ENCODE assay signal across 8 cellular contexts in the genomic region with DNA sequence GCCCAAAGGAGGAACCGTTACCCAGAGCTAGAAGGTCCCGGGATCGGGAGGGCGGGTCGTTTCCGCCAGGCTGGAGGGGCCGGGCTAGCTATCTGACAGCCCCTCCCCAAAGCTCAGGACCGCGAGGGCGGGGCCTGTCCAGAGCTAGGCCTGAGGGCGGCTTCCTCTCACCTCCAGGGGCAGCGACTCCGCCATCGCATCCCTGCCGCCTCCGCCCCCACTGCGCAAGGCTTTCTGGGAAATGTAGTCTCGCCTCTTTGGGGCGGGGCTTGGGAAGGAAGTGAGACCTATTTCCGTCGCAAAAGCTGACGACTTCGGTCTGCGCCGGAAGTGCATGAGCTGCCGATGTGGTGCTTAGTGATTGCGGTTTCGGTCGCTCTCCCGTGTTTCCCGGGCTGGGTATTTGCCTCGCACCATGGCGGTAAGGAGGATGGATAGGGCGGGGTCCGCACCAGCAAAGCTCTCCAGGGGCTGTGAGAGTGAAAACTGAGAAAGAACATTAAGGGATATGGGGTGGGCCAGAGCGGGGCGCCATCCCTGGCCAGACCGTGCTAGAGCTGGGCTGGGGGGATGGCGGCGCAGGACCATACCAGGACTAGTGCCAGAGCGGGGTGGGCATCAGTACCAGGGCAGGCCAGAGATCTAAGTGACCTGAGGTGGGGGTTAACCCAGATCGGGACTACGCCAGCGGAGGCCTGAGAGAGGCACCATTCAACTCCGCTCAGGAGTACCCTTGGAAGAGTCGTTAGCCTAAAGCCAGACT. TPM values are rescaled to one million over a fixed set of nuclear protein-coding genes. Genes with fewer than 3 reads are reported as not detected.
DNase-seq lines count a peak whose midpoint lies in the region; ATAC-seq and TF ChIP-seq lines count a peak whose summit lies in the region.

A gene (plus strand): TSS at position 327 of the 763 bp plus-strand sequence. CDS start 89 bp downstream, at position 416.

- H3K79me2 ChIP-seq in SU-DHL-6 (ENCODE audit: insufficient read depth, low read length): peaks cover 11% of the 10 kb centered on the region

- no peaks in the 10 kb centered on the region for H3K9me3 ChIP-seq in SU-DHL-6 (ENCODE audit: insufficient read depth, low read length)
- H3K9me3 ChIP-seq in ovary: no peaks in the 10 kb centered on the region
- H3K9me3 ChIP-seq in thyroid gland: no peaks in the 10 kb centered on the region

- peak; percentile 91 for DNase-seq in NCI-H128 (lab: John Stamatoyannopoulos, UW; ENCODE audit: unreplicated experiment)
- peak; percentile 98 for DNase-seq in activated naive CD8-positive, alpha-beta T cell treated with anti-CD3 and anti-CD28 coated beads, Interleukin-2, amount 10 ng/mL, durations not matched to agents 7 days and 5 days
- DNase-seq in Right ventricle myocardium inferior (ENCODE audit: missing footprints): peak; percentile 99
- peak; percentile 96 to 98 (median 98) for DNase-seq in ovary
- DNase-seq in thyroid gland: peak; percentile 98

- peak within 1 kb of the TSS; percentile 98 for H3K4me2 ChIP-seq in SU-DHL-6 (ENCODE audit: low read depth, low read length, poor library complexity, severe bottlenecking)

- peak within 1 kb of the TSS; percentile 92 for H3K27ac Mint-ChIP-seq in activated naive CD8-positive, alpha-beta T cell treated with anti-CD3 and anti-CD28 coated beads, Interleukin-2, amount 10 ng/mL, durations not matched to agents 7 days and 5 days

- no peaks in the 10 kb centered on the region for H3K9me2 ChIP-seq in SU-DHL-6 (replicated peaks; ENCODE audit: insufficient read depth, low read length)

- intact Hi-C loops in Right ventricle myocardium inferior (cut with DNase I): loop anchor here (1.0 kb wide), 2 partner anchors 17 to 35 kb away; a partner anchor contains a TSS
- intact Hi-C loops in ovary (cut with DNase I): loop anchor here in 1 of 4 donors (5.0 kb wide), 1 partner anchor 435 kb away; a partner anchor contains a TSS
- intact Hi-C loops in thyroid gland (cut with DNase I): no loop called here

- peak within 1 kb of the TSS; percentile 29; the same call in 1 of the 2 replicates for H3K27ac ChIP-seq in SU-DHL-6 (ENCODE audit: low read depth, low read length)
- peak within 1 kb of the TSS; percentile 30 to 76 for H3K27ac ChIP-seq in ovary
- peak within 1 kb of the TSS; percentile 24 to 76 (median 58) for H3K27ac ChIP-seq in thyroid gland

- no peak for TF ChIP-seq CTCF in SU-DHL-6 (IDR thresholded peaks at IDR 0.05; ENCODE audit: insufficient read depth, low read length, poor library complexity, severe bottlenecking)
- TF ChIP-seq CTCF in ovary (IDR thresholded peaks at IDR 0.05): peak in 1 of 3 donors; percentile 34
- TF ChIP-seq CTCF in thyroid gland (IDR thresholded peaks at IDR 0.05): peak in 3 of 6 experiments; percentile 14 to 40 (median 18)

- H2AFZ ChIP-seq in SU-DHL-6 (ENCODE audit: low read depth, low read length, severe bottlenecking): peak within 1 kb of the TSS; percentile 97

- ATAC-seq in HG02642 (IDR thresholded peaks at IDR 0.05; ENCODE audit: poor library complexity, unreplicated experiment): peak; percentile 94
- peak; percentile 96 for ATAC-seq in activated naive CD8-positive, alpha-beta T cell treated with anti-CD3 and anti-CD28 coated beads, Interleukin-2, amount 10 ng/mL, durations not matched to agents 7 days and 5 days (ENCODE audit: low read depth)
- ATAC-seq in Right ventricle myocardium inferior: peak; percentile 97

- 0% methylated on average over 41 to 46 of the region's 46 CpGs for WGBS in ovary, 3 donors
- WGBS in thyroid gland, 2 donors: 0 to 1% methylated on average over 40 to 44 of the region's 46 CpGs

- H3K36me3 Mint-ChIP-seq in activated naive CD8-positive, alpha-beta T cell treated with anti-CD3 and anti-CD28 coated beads, Interleukin-2, amount 10 ng/mL, durations not matched to agents 7 days and 5 days: peaks cover 8% of the 10 kb centered on the region

- H3K27me3 ChIP-seq in SU-DHL-6 (ENCODE audit: low read length) (no peaks in the 10 kb centered on the region), ovary (no peaks in the 10 kb centered on the region), thyroid gland (no peaks in the 10 kb centered on the region)

- peak within 1 kb of the TSS; percentile 90 for H3K4me3 ChIP-seq in SU-DHL-6 (ENCODE audit: insufficient read depth, low read length, poor library complexity, severe bottlenecking)
- peak within 1 kb of the TSS; percentile 92 for H3K4me3 ChIP-seq in ovary
- peak within 1 kb of the TSS; percentile 65 to 97 (median 95) for H3K4me3 ChIP-seq in thyroid gland (replicated peaks in 1 of 3)

- no peaks in the 10 kb centered on the region for H3K9me3 Mint-ChIP-seq in activated naive CD8-positive, alpha-beta T cell treated with anti-CD3 and anti-CD28 coated beads, Interleukin-2, amount 10 ng/mL, durations not matched to agents 7 days and 5 days

- H3K4me3 Mint-ChIP-seq in activated naive CD8-positive, alpha-beta T cell treated with anti-CD3 and anti-CD28 coated beads, Interleukin-2, amount 10 ng/mL, durations not matched to agents 7 days and 5 days: peak within 1 kb of the TSS; percentile 92

- peak within 1 kb of the TSS; percentile 72 for H3K9ac ChIP-seq in SU-DHL-6 (ENCODE audit: low read length)

- no peaks in the 10 kb centered on the region for H3K36me3 ChIP-seq in SU-DHL-6 (ENCODE audit: low read length)
- H3K36me3 ChIP-seq in ovary: no peaks in the 10 kb centered on the region
- peaks cover 38 to 39% of the 10 kb centered on the region in 2 donors for H3K36me3 ChIP-seq in thyroid gland

- no peaks in the 10 kb centered on the region for H3F3A ChIP-seq in SU-DHL-6 (ENCODE audit: insufficient read depth)

- no peaks in the 10 kb centered on the region for H4K20me1 ChIP-seq in SU-DHL-6 (ENCODE audit: low read depth, low read length)

- peaks cover 31% of the 10 kb centered on the region for H3K4me1 Mint-ChIP-seq in activated naive CD8-positive, alpha-beta T cell treated with anti-CD3 and anti-CD28 coated beads, Interleukin-2, amount 10 ng/mL, durations not matched to agents 7 days and 5 days

- H3K4me1 ChIP-seq in ovary (ENCODE audit: insufficient read depth): peaks cover 10% of the 10 kb centered on the region
- H3K4me1 ChIP-seq in thyroid gland: peaks cover 14% of the 10 kb centered on the region in 2 donors

- POLR2A ChIA-PET in activated naive CD8-positive, alpha-beta T cell treated with anti-CD3 and anti-CD28 coated beads, Interleukin-2, amount 10 ng/mL, durations not matched to agents 7 days and 5 days (lab: Charles Lee): interaction anchor here (0.5 to 10.3 kb wide), 13 partner anchors 8 to 254 kb away, joined by 3 to 130 read pairs (median 4); a partner anchor contains a TSS

- no peaks in the 10 kb centered on the region for H3K27me3 Mint-ChIP-seq in activated naive CD8-positive, alpha-beta T cell treated with anti-CD3 and anti-CD28 coated beads, Interleukin-2, amount 10 ng/mL, durations not matched to agents 7 days and 5 days

- peak; percentile 43 for TF ChIP-seq EP300 in ovary (IDR thresholded peaks at IDR 0.05)

- TF ChIP-seq POLR2A in GM10847 (IDR thresholded peaks at IDR 0.05; ENCODE audit: extremely low read depth, insufficient read length) (peak; percentile 61), ovary (IDR thresholded peaks at IDR 0.05) (peak; percentile 88), thyroid gland (IDR thresholded peaks at IDR 0.05) (peak in 1 of 2 donors; percentile 71)

RNA-seq across cellular contexts. Expression of the gene that starts here (rescaled TPM):
- 10 to 100 TPM; 30.3 to 30.5 TPM for total RNA-seq in activated naive CD8-positive, alpha-beta T cell treated with anti-CD3 and anti-CD28 coated beads, Interleukin-2, amount 10 ng/mL, durations not matched to agents 7 days and 5 days
- 12.5 TPM for total RNA-seq in Right ventricle myocardium inferior
- 10 to 100 TPM; 23.8 to 39.2 (median 32.1) TPM for total RNA-seq in ovary
- 10 to 100 TPM; 26.3 to 52.0 TPM for polyA plus RNA-seq in ovary
- 10 to 100 TPM; 53.2 to 69.0 (median 58.3) TPM for total RNA-seq in thyroid gland

Comparison
In these comparisons a context has a peak if more than half of its experiments do, and no peak if none do; other contexts are left out.
1. Peak in every context shown above with its lines: DNase-seq, ATAC-seq, H3K4me3 ChIP-seq and H3K27ac ChIP-seq.